1 cellular context compared by ENCODE assay signal in the genomic region with DNA sequence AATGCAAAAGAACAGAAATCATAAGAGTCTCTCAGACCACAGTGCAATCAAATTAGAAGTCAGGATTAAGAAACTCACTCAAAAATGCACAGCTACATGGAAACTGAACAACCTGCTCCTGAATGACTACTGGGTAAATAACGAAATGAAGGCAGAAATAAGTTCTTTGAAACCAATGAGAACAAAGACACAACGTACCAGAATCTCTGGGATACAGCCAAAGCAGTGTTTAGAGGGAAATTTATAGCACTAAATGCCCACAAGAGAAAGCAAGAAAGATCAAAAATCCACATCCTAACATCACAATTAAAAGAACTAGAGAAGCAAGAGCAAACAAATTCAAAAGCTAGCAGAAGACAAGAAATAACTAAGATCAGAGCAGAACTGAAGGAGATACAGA.
A peak's percentile ranks its signal among the peaks of the same experiment; 100 is the strongest.
DNase-seq lines count a peak whose midpoint lies in the region; ATAC-seq, FAIRE-seq and TF ChIP-seq lines count a peak whose summit lies in the region.
"Not testable (repeated sequence)": the region's sequence is repeated elsewhere in the genome, so short reads cannot be mapped to it uniquely, and the experiment has no call there.

No MANE protein-coding gene starts in this region.

- not testable (repeated sequence) for H2AFZ ChIP-seq in HepG2 (ENCODE audit: low read length)

- CTCF ChIA-PET in HepG2 (lab: Yijun Ruan, JAX; ENCODE audit: low intra/inter-chr PET ratio, low total read pairs), result not testable (repeated sequence)

- not testable (repeated sequence) for H3K79me2 ChIP-seq in HepG2 (ENCODE audit: insufficient read depth, low read length)

- BruUV-seq in HepG2 (replicated peaks; lab: Mats Ljungman, UMichigan), result not testable (repeated sequence)

- not testable (repeated sequence) for H4K20me1 ChIP-seq in HepG2 (ENCODE audit: insufficient read depth, low read length)

- WGBS in HepG2 (ENCODE audit: low lambda C conversion rate), result 31% methylated on average over 2 of the region's 2 CpGs

- not testable (repeated sequence) for TF ChIP-seq EP300 in HepG2 (IDR thresholded peaks at IDR 0.05; ENCODE audit: low read depth in 2 of 2, low read length in 2 of 2); HepG2 (CRISPR knock-in tag; IDR thresholded peaks at IDR 0.05; ENCODE audit: borderline replicate concordance)

- in situ Hi-C loops in HepG2 (cut with HindIII; ENCODE audit: extremely low pct_ligation_motif_present, low pct_unique_long_range_greater_than_20kb), result not testable (repeated sequence)

- not testable (repeated sequence) for H3K4me2 ChIP-seq in HepG2 (ENCODE audit: low read depth, low read length)

- DNase-seq in HepG2 (ENCODE audit: low spot score), result not testable (repeated sequence)

- not testable (repeated sequence) for H3K9ac ChIP-seq in HepG2 (ENCODE audit: insufficient read depth, low read depth, low read length)

- intact Hi-C loops in HepG2 (cut with micrococcal nuclease; ENCODE audit: unreplicated experiment), result not testable (repeated sequence)

- H3K27me3 ChIP-seq in HepG2 (ENCODE audit: control insufficient read depth in 1 of 2, insufficient read depth in 2 of 2, low read length in 2 of 2), result not testable (repeated sequence)

- not testable (repeated sequence) for H3K9me3 ChIP-seq in HepG2 (ENCODE audit: low read length)

- POLR2A ChIA-PET in HepG2 (lab: Yijun Ruan, JAX), result not testable (repeated sequence)

- 0 out of 2 replicates have a peak, but pooled peaks cover 15% of the 10 kb centered on the region for H3K4me1 ChIP-seq in HepG2 (ENCODE audit: insufficient read depth, low read length)

- not testable (repeated sequence) for H3K36me3 ChIP-seq in HepG2 (replicated peaks in 1 of 2; ENCODE audit: control insufficient read depth in 1 of 2, insufficient read depth in 2 of 2, low read length in 2 of 2)

- not testable (repeated sequence) for H3K4me3 ChIP-seq in HepG2 (replicated peaks in 1 of 3; ENCODE audit: insufficient read depth in 1 of 3, low read depth in 2 of 3, low read length in 3 of 3)

- not testable (repeated sequence) for TF ChIP-seq CTCF in HepG2 (CRISPR knock-in tag; IDR thresholded peaks at IDR 0.05)

- H3K27ac ChIP-seq in HepG2 (ENCODE audit: extremely low read length, insufficient read depth, low read length), result not testable (repeated sequence)

- TF ChIP-seq RAD21 in HepG2 (CRISPR knock-in tag; IDR thresholded peaks at IDR 0.05), result not testable (repeated sequence)

- not testable (repeated sequence) for TF ChIP-seq POLR2A in HepG2 (IDR thresholded peaks at IDR 0.05; ENCODE audit: insufficient read depth in 1 of 2, low read depth in 2 of 2, low read length in 2 of 2)

- ATAC-seq in HepG2, result not testable (repeated sequence)

- not testable (repeated sequence) for FAIRE-seq in HepG2 (lab: Jason Lieb, UNC)

TF ChIP-seq in HepG2, 621 proteins besides CTCF, POLR2A, EP300 and RAD21:
- peak; percentile 97; the same call in 1 of the 2 replicates for TF ChIP-seq ZFP90 (CRISPR knock-in tag; IDR thresholded peaks at IDR 0.05; ENCODE audit: borderline replicate concordance)
